Comparison of ENCODE assay signal across 1 cellular context in the genomic region with DNA sequence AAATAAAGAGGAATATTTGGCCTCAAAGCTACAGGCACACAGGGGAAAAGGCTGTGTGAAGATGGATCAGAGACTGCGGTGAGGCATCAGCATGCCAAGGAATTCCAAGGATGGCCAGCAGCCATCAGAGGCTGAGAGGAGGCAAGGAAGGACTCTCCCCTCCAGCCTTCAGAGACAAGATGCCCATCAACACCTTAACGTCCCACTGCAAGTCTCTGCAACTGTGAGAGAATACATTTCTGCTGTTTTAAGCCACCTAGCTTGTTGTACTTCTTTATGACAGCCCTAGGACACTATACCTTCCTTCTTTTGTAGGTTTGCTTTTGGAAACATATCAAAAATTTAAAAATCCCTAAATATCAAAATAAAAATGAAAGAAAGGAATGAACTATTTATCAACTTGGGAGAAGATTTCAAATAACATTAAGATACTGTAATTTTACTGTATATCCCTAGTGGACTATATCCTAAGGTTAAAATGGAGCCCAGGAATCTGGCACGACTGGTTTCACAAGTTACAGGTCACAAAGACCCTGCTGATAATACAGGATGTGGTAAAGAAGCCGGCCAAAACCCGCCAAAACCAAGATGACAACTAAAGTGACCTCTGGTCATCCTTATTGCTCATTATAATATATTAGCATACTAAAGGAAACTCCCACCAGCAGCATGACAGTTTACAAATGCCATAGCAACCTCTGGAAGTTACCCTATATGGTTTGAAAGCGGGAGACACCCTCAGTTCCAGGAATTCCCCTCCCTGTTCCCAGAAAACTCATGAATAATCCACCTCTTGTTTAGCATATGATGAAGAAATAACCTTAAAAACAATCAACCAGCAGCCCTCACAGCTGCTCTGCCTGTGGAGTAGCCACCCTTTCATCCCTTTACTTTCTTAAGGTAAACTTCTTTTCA.
TF ChIP-seq lines count a peak whose summit lies in the region.

No MANE protein-coding gene starts in this region.

TF ChIP-seq in K562, 482 proteins besides CTCF, POLR2A, EP300 and RAD21 (continued from another document and continues in another):
- TF ChIP-seq SMAD2 (IDR thresholded peaks at IDR 0.05; ENCODE audit: low read depth, low read length), result no peak
- TF ChIP-seq KHSRP (IDR thresholded peaks at IDR 0.05), result no peak
- TF ChIP-seq TEAD1 (CRISPR knock-in tag; IDR thresholded peaks at IDR 0.05), result no peak
- TF ChIP-seq FOSL1 (tag; conservative IDR thresholded peaks at IDR 0.05), result peak; percentile 83
- TF ChIP-seq HDAC8 (tag; IDR thresholded peaks at IDR 0.05), result no peak; the same call in 1 of the 2 replicates
- no peak for TF ChIP-seq TFAM (CRISPR knock-in tag; conservative IDR thresholded peaks at IDR 0.05)
- peak; percentile 39; the same call in 1 of the 2 replicates for TF ChIP-seq ATF7 (IDR thresholded peaks at IDR 0.05)
- no peak for TF ChIP-seq SETDB1 (IDR thresholded peaks at IDR 0.05; ENCODE audit: low read length)
- TF ChIP-seq TARDBP (IDR thresholded peaks at IDR 0.05), result no peak
- TF ChIP-seq KLF13 (tag; IDR thresholded peaks at IDR 0.05; ENCODE audit: borderline replicate concordance, low read depth), result no peak
- no peak for TF ChIP-seq ZBED1 (IDR thresholded peaks at IDR 0.05)
- TF ChIP-seq ZNF699 (CRISPR knock-in tag; IDR thresholded peaks at IDR 0.05; ENCODE audit: insufficient replicate concordance), result no peak
- TF ChIP-seq NR4A1 (CRISPR knock-in tag; IDR thresholded peaks at IDR 0.05), result no peak
- no peak for TF ChIP-seq NR4A1 (tag; IDR thresholded peaks at IDR 0.05)
- no peak for TF ChIP-seq ATF1 (CRISPR knock-in tag; IDR thresholded peaks at IDR 0.05)
- TF ChIP-seq ATF1 (tag; IDR thresholded peaks at IDR 0.05), result no peak; the same call in 1 of the 2 replicates
- TF ChIP-seq ZNF561 (CRISPR knock-in tag; conservative IDR thresholded peaks at IDR 0.05), result no peak
- TF ChIP-seq, protein P1, sequence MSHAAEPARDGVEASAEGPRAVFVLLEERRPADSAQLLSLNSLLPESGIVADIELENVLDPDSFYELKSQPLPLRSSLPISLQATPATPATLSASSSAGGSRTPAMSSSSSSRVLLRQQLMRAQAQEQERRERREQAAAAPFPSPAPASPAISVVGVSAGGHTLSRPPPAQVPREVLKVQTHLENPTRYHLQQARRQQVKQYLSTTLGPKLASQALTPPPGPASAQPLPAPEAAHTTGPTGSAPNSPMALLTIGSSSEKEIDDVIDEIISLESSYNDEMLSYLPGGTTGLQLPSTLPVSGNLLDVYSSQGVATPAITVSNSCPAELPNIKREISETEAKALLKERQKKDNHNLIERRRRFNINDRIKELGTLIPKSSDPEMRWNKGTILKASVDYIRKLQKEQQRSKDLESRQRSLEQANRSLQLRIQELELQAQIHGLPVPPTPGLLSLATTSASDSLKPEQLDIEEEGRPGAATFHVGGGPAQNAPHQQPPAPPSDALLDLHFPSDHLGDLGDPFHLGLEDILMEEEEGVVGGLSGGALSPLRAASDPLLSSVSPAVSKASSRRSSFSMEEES (CRISPR knock-in tag; IDR thresholded peaks at IDR 0.05), result no peak
- no peak for TF ChIP-seq FOS (IDR thresholded peaks at IDR 0.05; ENCODE audit: extremely low read depth, insufficient read length)
- TF ChIP-seq, protein P2, sequence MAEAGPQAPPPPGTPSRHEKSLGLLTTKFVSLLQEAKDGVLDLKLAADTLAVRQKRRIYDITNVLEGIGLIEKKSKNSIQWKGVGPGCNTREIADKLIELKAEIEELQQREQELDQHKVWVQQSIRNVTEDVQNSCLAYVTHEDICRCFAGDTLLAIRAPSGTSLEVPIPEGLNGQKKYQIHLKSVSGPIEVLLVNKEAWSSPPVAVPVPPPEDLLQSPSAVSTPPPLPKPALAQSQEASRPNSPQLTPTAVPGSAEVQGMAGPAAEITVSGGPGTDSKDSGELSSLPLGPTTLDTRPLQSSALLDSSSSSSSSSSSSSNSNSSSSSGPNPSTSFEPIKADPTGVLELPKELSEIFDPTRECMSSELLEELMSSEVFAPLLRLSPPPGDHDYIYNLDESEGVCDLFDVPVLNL (CRISPR knock-in tag; IDR thresholded peaks at IDR 0.05; ENCODE audit: low read depth), result no peak
- TF ChIP-seq, protein P3, sequence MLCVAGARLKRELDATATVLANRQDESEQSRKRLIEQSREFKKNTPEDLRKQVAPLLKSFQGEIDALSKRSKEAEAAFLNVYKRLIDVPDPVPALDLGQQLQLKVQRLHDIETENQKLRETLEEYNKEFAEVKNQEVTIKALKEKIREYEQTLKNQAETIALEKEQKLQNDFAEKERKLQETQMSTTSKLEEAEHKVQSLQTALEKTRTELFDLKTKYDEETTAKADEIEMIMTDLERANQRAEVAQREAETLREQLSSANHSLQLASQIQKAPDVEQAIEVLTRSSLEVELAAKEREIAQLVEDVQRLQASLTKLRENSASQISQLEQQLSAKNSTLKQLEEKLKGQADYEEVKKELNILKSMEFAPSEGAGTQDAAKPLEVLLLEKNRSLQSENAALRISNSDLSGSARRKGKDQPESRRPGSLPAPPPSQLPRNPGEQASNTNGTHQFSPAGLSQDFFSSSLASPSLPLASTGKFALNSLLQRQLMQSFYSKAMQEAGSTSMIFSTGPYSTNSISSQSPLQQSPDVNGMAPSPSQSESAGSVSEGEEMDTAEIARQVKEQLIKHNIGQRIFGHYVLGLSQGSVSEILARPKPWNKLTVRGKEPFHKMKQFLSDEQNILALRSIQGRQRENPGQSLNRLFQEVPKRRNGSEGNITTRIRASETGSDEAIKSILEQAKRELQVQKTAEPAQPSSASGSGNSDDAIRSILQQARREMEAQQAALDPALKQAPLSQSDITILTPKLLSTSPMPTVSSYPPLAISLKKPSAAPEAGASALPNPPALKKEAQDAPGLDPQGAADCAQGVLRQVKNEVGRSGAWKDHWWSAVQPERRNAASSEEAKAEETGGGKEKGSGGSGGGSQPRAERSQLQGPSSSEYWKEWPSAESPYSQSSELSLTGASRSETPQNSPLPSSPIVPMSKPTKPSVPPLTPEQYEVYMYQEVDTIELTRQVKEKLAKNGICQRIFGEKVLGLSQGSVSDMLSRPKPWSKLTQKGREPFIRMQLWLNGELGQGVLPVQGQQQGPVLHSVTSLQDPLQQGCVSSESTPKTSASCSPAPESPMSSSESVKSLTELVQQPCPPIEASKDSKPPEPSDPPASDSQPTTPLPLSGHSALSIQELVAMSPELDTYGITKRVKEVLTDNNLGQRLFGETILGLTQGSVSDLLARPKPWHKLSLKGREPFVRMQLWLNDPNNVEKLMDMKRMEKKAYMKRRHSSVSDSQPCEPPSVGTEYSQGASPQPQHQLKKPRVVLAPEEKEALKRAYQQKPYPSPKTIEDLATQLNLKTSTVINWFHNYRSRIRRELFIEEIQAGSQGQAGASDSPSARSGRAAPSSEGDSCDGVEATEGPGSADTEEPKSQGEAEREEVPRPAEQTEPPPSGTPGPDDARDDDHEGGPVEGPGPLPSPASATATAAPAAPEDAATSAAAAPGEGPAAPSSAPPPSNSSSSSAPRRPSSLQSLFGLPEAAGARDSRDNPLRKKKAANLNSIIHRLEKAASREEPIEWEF (CRISPR knock-in tag; IDR thresholded peaks at IDR 0.05), result no peak; the same call in 1 of the 2 replicates
- TF ChIP-seq ZNF589 (CRISPR knock-in tag; IDR thresholded peaks at IDR 0.05; ENCODE audit: low read depth), result peak; percentile 68; the same call in 1 of the 2 replicates
- TF ChIP-seq PTBP1 (IDR thresholded peaks at IDR 0.05; ENCODE audit: low read depth, low read length), result no peak
- no peak for TF ChIP-seq CBFA2T3 (IDR thresholded peaks at IDR 0.05)
- no peak for TF ChIP-seq TAF7 (tag; IDR thresholded peaks at IDR 0.05)
- TF ChIP-seq ZNF644 (tag; IDR thresholded peaks at IDR 0.05; ENCODE audit: low read depth), result peak; percentile 20; the same call in 1 of the 2 replicates
- peak; percentile 88 to 100; a peak in 3 of 4 replicates for TF ChIP-seq SRF (CRISPR knock-in tag; IDR thresholded peaks at IDR 0.05)
- TF ChIP-seq, protein P4, sequence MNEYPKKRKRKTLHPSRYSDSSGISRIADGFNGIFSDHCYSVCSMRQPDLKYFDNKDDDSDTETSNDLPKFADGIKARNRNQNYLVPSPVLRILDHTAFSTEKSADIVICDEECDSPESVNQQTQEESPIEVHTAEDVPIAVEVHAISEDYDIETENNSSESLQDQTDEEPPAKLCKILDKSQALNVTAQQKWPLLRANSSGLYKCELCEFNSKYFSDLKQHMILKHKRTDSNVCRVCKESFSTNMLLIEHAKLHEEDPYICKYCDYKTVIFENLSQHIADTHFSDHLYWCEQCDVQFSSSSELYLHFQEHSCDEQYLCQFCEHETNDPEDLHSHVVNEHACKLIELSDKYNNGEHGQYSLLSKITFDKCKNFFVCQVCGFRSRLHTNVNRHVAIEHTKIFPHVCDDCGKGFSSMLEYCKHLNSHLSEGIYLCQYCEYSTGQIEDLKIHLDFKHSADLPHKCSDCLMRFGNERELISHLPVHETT (CRISPR knock-in tag; conservative IDR thresholded peaks at IDR 0.05 in 1 of 2, IDR thresholded peaks at IDR 0.05 in 1 of 2), result peak in 1 of 2 experiments; percentile 80; a peak in 1 of 4 replicates
- TF ChIP-seq MBD2 (IDR thresholded peaks at IDR 0.05; ENCODE audit: borderline replicate concordance, low read depth), result no peak
- no peak for TF ChIP-seq ZBTB8A (IDR thresholded peaks at IDR 0.05; ENCODE audit: partially characterized antibody)
- no peak for TF ChIP-seq XRCC4 (IDR thresholded peaks at IDR 0.05; ENCODE audit: extremely low read depth, insufficient read depth, insufficient read length)
- no peak for TF ChIP-seq EZH2 (IDR thresholded peaks at IDR 0.05; ENCODE audit: borderline replicate concordance, low read depth, low read length)
- TF ChIP-seq, protein P5, sequence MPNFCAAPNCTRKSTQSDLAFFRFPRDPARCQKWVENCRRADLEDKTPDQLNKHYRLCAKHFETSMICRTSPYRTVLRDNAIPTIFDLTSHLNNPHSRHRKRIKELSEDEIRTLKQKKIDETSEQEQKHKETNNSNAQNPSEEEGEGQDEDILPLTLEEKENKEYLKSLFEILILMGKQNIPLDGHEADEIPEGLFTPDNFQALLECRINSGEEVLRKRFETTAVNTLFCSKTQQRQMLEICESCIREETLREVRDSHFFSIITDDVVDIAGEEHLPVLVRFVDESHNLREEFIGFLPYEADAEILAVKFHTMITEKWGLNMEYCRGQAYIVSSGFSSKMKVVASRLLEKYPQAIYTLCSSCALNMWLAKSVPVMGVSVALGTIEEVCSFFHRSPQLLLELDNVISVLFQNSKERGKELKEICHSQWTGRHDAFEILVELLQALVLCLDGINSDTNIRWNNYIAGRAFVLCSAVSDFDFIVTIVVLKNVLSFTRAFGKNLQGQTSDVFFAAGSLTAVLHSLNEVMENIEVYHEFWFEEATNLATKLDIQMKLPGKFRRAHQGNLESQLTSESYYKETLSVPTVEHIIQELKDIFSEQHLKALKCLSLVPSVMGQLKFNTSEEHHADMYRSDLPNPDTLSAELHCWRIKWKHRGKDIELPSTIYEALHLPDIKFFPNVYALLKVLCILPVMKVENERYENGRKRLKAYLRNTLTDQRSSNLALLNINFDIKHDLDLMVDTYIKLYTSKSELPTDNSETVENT (CRISPR knock-in tag; IDR thresholded peaks at IDR 0.05), result no peak
- TF ChIP-seq IRF2 (CRISPR knock-in tag; IDR thresholded peaks at IDR 0.05), result no peak
- no peak for TF ChIP-seq SOX6 (IDR thresholded peaks at IDR 0.05)
- no peak for TF ChIP-seq ZNF41 (CRISPR knock-in tag; conservative IDR thresholded peaks at IDR 0.05)
- TF ChIP-seq ARID2 (IDR thresholded peaks at IDR 0.05), result no peak
- TF ChIP-seq, protein P6, sequence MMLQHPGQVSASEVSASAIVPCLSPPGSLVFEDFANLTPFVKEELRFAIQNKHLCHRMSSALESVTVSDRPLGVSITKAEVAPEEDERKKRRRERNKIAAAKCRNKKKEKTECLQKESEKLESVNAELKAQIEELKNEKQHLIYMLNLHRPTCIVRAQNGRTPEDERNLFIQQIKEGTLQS (IDR thresholded peaks at IDR 0.05), result peak; percentile 9; the same call in 1 of the 2 replicates
- TF ChIP-seq, protein P6 (CRISPR knock-in tag; conservative IDR thresholded peaks at IDR 0.05), result no peak
- TF ChIP-seq, protein P7, sequence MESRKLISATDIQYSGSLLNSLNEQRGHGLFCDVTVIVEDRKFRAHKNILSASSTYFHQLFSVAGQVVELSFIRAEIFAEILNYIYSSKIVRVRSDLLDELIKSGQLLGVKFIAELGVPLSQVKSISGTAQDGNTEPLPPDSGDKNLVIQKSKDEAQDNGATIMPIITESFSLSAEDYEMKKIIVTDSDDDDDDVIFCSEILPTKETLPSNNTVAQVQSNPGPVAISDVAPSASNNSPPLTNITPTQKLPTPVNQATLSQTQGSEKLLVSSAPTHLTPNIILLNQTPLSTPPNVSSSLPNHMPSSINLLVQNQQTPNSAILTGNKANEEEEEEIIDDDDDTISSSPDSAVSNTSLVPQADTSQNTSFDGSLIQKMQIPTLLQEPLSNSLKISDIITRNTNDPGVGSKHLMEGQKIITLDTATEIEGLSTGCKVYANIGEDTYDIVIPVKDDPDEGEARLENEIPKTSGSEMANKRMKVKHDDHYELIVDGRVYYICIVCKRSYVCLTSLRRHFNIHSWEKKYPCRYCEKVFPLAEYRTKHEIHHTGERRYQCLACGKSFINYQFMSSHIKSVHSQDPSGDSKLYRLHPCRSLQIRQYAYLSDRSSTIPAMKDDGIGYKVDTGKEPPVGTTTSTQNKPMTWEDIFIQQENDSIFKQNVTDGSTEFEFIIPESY (CRISPR knock-in tag; IDR thresholded peaks at IDR 0.05), result no peak
- TF ChIP-seq, protein P8, sequence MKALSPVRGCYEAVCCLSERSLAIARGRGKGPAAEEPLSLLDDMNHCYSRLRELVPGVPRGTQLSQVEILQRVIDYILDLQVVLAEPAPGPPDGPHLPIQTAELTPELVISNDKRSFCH (CRISPR knock-in tag; IDR thresholded peaks at IDR 0.05), result no peak
- TF ChIP-seq, protein P8 (tag; IDR thresholded peaks at IDR 0.05), result 0 out of 2 replicates have a peak, but pooled peaks have one; percentile 16
- no peak for TF ChIP-seq XRCC5 (IDR thresholded peaks at IDR 0.05; ENCODE audit: low read depth, low read length)
- TF ChIP-seq ZNF263 (CRISPR knock-in tag; IDR thresholded peaks at IDR 0.05; ENCODE audit: borderline replicate concordance), result no peak
- TF ChIP-seq ZC3H8 (IDR thresholded peaks at IDR 0.05), result no peak
- TF ChIP-seq TAF1 (IDR thresholded peaks at IDR 0.05; ENCODE audit: control insufficient read depth, extremely low read depth, insufficient read depth, low read length, severe bottlenecking), result peak; percentile 27
- TF ChIP-seq ARNT (IDR thresholded peaks at IDR 0.05), result no peak
